ENCODE assay signal across 10 cellular contexts in the genomic region with DNA sequence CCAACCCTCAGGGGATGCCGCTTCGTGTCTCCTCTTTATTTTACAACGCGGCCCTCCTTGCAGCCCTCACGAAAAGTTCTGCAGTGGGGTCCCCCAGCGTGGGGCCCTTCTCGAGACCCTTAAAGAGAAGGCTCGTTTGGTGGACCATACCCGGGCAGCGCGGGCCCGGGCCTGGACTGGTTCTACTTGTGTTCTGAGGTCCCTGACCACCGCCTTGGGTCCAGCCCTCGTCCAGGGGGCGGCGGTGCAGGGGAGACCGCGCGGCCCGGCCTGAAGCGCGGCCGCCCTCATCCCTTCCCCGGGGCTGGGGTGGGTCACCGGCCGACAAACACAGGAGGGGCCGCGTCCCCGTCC. TPM values are rescaled to one million over a fixed set of nuclear protein-coding genes. Genes with fewer than 3 reads are reported as not detected.
DNase-seq lines count a peak whose midpoint lies in the region; ATAC-seq and TF ChIP-seq lines count a peak whose summit lies in the region.
"Had no signal": no experiment of that assay in that cellular context is flagged by ENCODE, and none has a peak within 500 bp of the region (broad histone marks: within the 10 kb centered on the region; RNA-seq: fewer than 3 reads in every experiment).

No MANE protein-coding gene starts in this region.

- H3K36me3 ChIP-seq in urinary bladder (ENCODE audit: insufficient read depth) = no peaks in the 10 kb centered on the region
- H3K36me3 ChIP-seq: MG63 had no signal

- POLR2A ChIA-PET in activated CD8-positive, alpha-beta T cell treated with anti-CD3 and anti-CD28 coated beads for 36 hours (lab: Charles Lee) = no interaction called here
- POLR2A ChIA-PET in activated CD8-positive, alpha-beta T cell treated with anti-CD3 and anti-CD28 coated beads, Interleukin-2, amount 10 ng/mL, durations not matched to agents 7 days and 5 days (lab: Charles Lee) = no interaction called here

- H3K4me3 ChIP-seq in foreskin fibroblast (ENCODE audit: low read depth in 1 of 2, low read length in 2 of 2) (peak overlapping the region; percentile 47 to 56), urinary bladder (ENCODE audit: low read depth, low read length) (peak overlapping the region; percentile 85)
- H3K4me3 ChIP-seq: MG63 had no signal

- peaks cover 4% of the 10 kb centered on the region for H3K4me1 Mint-ChIP-seq in activated CD8-positive, alpha-beta T cell treated with anti-CD3 and anti-CD28 coated beads for 36 hours (ENCODE audit: low read depth)
- peaks cover 4% of the 10 kb centered on the region for H3K4me1 Mint-ChIP-seq in activated CD8-positive, alpha-beta T cell treated with anti-CD3 and anti-CD28 coated beads, Interleukin-2, amount 10 ng/mL, durations not matched to agents 7 days and 5 days (ENCODE audit: low read depth)
- H3K4me1 Mint-ChIP-seq in neural crest cell = peaks cover 26% of the 10 kb centered on the region
- peaks cover 6% of the 10 kb centered on the region for H3K4me1 Mint-ChIP-seq in activated T-helper 17 cell treated with anti-CD3 and anti-CD28 coated beads, Interleukin-2, amount 50 U/mL, for 72 hours

- H3K27ac Mint-ChIP-seq in activated CD8-positive, alpha-beta T cell treated with anti-CD3 and anti-CD28 coated beads for 36 hours = no peak overlapping the region
- no peak overlapping the region for H3K27ac Mint-ChIP-seq in activated CD8-positive, alpha-beta T cell treated with anti-CD3 and anti-CD28 coated beads, Interleukin-2, amount 10 ng/mL, durations not matched to agents 7 days and 5 days
- H3K27ac Mint-ChIP-seq in neural crest cell (ENCODE audit: unreplicated experiment) = no peak overlapping the region
- H3K27ac Mint-ChIP-seq in activated T-helper 17 cell treated with anti-CD3 and anti-CD28 coated beads, Interleukin-2, amount 50 U/mL, for 72 hours = no peak overlapping the region

- no peak overlapping the region for H3K27ac ChIP-seq in urinary bladder (ENCODE audit: low read depth)

- H3K36me3 Mint-ChIP-seq in activated CD8-positive, alpha-beta T cell treated with anti-CD3 and anti-CD28 coated beads for 36 hours (ENCODE audit: low read depth) = no peaks in the 10 kb centered on the region
- no peaks in the 10 kb centered on the region for H3K36me3 Mint-ChIP-seq in activated CD8-positive, alpha-beta T cell treated with anti-CD3 and anti-CD28 coated beads, Interleukin-2, amount 10 ng/mL, durations not matched to agents 7 days and 5 days (ENCODE audit: low read depth)
- H3K36me3 Mint-ChIP-seq in neural crest cell (ENCODE audit: low read depth) = no peaks in the 10 kb centered on the region
- H3K36me3 Mint-ChIP-seq in activated T-helper 17 cell treated with anti-CD3 and anti-CD28 coated beads, Interleukin-2, amount 50 U/mL, for 72 hours (ENCODE audit: low read depth) = no peaks in the 10 kb centered on the region

- no peaks in the 10 kb centered on the region for H3K4me1 ChIP-seq in urinary bladder (ENCODE audit: insufficient read depth)

- WGBS in urinary bladder = 49% methylated on average over 29 of the region's 29 CpGs

- no peak for TF ChIP-seq CTCF in activated CD8-positive, alpha-beta T cell treated with anti-CD3 and anti-CD28 coated beads for 36 hours (IDR thresholded peaks at IDR 0.05)
- TF ChIP-seq CTCF in foreskin fibroblast (IDR thresholded peaks at IDR 0.05; ENCODE audit: low read depth, low read length) = no peak
- no peak for TF ChIP-seq CTCF in neural crest cell (conservative IDR thresholded peaks at IDR 0.05)

- H3K4me3 Mint-ChIP-seq in activated CD8-positive, alpha-beta T cell treated with anti-CD3 and anti-CD28 coated beads for 36 hours = peak overlapping the region; percentile 42
- H3K4me3 Mint-ChIP-seq in activated CD8-positive, alpha-beta T cell treated with anti-CD3 and anti-CD28 coated beads, Interleukin-2, amount 10 ng/mL, durations not matched to agents 7 days and 5 days = no peak overlapping the region
- peak overlapping the region; percentile 86 for H3K4me3 Mint-ChIP-seq in neural crest cell
- H3K4me3 Mint-ChIP-seq in activated T-helper 17 cell treated with anti-CD3 and anti-CD28 coated beads, Interleukin-2, amount 50 U/mL, for 72 hours = no peak overlapping the region

- intact Hi-C loops in activated CD8-positive, alpha-beta T cell treated with anti-CD3 and anti-CD28 coated beads for 36 hours (cut with micrococcal nuclease) = no loop called here

- CTCF ChIA-PET in activated CD8-positive, alpha-beta T cell treated with anti-CD3 and anti-CD28 coated beads for 36 hours (lab: Charles Lee) = no interaction called here
- CTCF ChIA-PET in activated CD8-positive, alpha-beta T cell treated with anti-CD3 and anti-CD28 coated beads, Interleukin-2, amount 10 ng/mL, durations not matched to agents 7 days and 5 days (lab: Charles Lee) = no interaction called here

- ATAC-seq in activated CD8-positive, alpha-beta T cell treated with anti-CD3 and anti-CD28 coated beads for 36 hours = no peak
- ATAC-seq in activated CD8-positive, alpha-beta T cell treated with anti-CD3 and anti-CD28 coated beads, Interleukin-2, amount 10 ng/mL, durations not matched to agents 7 days and 5 days = no peak
- ATAC-seq in activated T-helper 17 cell treated with anti-CD3 and anti-CD28 coated beads, Interleukin-2, amount 50 U/mL, for 72 hours (replicated peaks) = no peak

- H3K9me3 Mint-ChIP-seq in activated CD8-positive, alpha-beta T cell treated with anti-CD3 and anti-CD28 coated beads for 36 hours = no peaks in the 10 kb centered on the region
- H3K9me3 Mint-ChIP-seq in activated CD8-positive, alpha-beta T cell treated with anti-CD3 and anti-CD28 coated beads, Interleukin-2, amount 10 ng/mL, durations not matched to agents 7 days and 5 days (ENCODE audit: insufficient read depth) = no peaks in the 10 kb centered on the region
- no peaks in the 10 kb centered on the region for H3K9me3 Mint-ChIP-seq in neural crest cell
- no peaks in the 10 kb centered on the region for H3K9me3 Mint-ChIP-seq in activated T-helper 17 cell treated with anti-CD3 and anti-CD28 coated beads, Interleukin-2, amount 50 U/mL, for 72 hours

- H3K27me3 Mint-ChIP-seq in activated CD8-positive, alpha-beta T cell treated with anti-CD3 and anti-CD28 coated beads for 36 hours = peaks cover 16% of the 10 kb centered on the region
- peaks cover 27% of the 10 kb centered on the region for H3K27me3 Mint-ChIP-seq in activated CD8-positive, alpha-beta T cell treated with anti-CD3 and anti-CD28 coated beads, Interleukin-2, amount 10 ng/mL, durations not matched to agents 7 days and 5 days (ENCODE audit: low read depth)
- no peaks in the 10 kb centered on the region for H3K27me3 Mint-ChIP-seq in neural crest cell (ENCODE audit: low read depth)
- peaks cover 40% of the 10 kb centered on the region for H3K27me3 Mint-ChIP-seq in activated T-helper 17 cell treated with anti-CD3 and anti-CD28 coated beads, Interleukin-2, amount 50 U/mL, for 72 hours

- DNase-seq in activated CD8-positive, alpha-beta T cell treated with anti-CD3 and anti-CD28 coated beads for 36 hours = no peak
- DNase-seq in activated CD8-positive, alpha-beta T cell treated with anti-CD3 and anti-CD28 coated beads, Interleukin-2, amount 10 ng/mL, durations not matched to agents 7 days and 5 days = no peak
- DNase-seq in foreskin fibroblast (no peak), neural crest cell (ENCODE audit: low read depth, low spot score) (no peak), NCI-H2081 (lab: John Stamatoyannopoulos, UW) (no peak), AG08395 (ENCODE audit: low spot score) (no peak)
- DNase-seq: activated CD8-positive, alpha-beta memory T cell treated with anti-CD3 and anti-CD28 coated beads, Interleukin-2, amount 50 U/mL, for 4 hours; MG63 had no signal

RNA-seq across cellular contexts. Expression of a gene that starts 0.4 kb away (rescaled TPM):
- total RNA-seq in activated CD8-positive, alpha-beta T cell treated with anti-CD3 and anti-CD28 coated beads for 36 hours = 1 to 10 TPM in 1 of 2 experiments, under 1 TPM in 1; 0.63 to 1.1 TPM
- under 1 TPM; 0.31 to 0.50 TPM for total RNA-seq in activated CD8-positive, alpha-beta T cell treated with anti-CD3 and anti-CD28 coated beads, Interleukin-2, amount 10 ng/mL, durations not matched to agents 7 days and 5 days
- total RNA-seq in neural crest cell (10.3 and 14.0 TPM in 2 replicates), urinary bladder (2.6 TPM)
- polyA plus RNA-seq in urinary bladder = 5.7 TPM
- not detected for total RNA-seq in activated T-helper 17 cell treated with anti-CD3 and anti-CD28 coated beads, Interleukin-2, amount 50 U/mL, for 72 hours

Comparison
In these comparisons a context has a peak if more than half of its experiments do, and no peak if none do; other contexts are left out.
1. H3K4me3 Mint-ChIP-seq: peak in activated CD8-positive, alpha-beta T cell treated with anti-CD3 and anti-CD28 coated beads for 36 hours (single experiment) and neural crest cell (single experiment); none in activated CD8-positive, alpha-beta T cell treated with anti-CD3 and anti-CD28 coated beads, Interleukin-2, amount 10 ng/mL, durations not matched to agents 7 days and 5 days (single experiment) and activated T-helper 17 cell treated with anti-CD3 and anti-CD28 coated beads, Interleukin-2, amount 50 U/mL, for 72 hours (single experiment).